18 cellular contexts compared by ENCODE assay signal in genomic region chr10:121063744-121064143, GRCh38.
A peak's percentile ranks its signal among the peaks of the same experiment; 100 is the strongest.
DNase-seq lines count a peak whose midpoint lies in the region; ATAC-seq and TF ChIP-seq lines count a peak whose summit lies in the region.
"Had no signal": no experiment of that assay in that cellular context is flagged by ENCODE, and none has a peak within 500 bp of the region (broad histone marks: within the 10 kb centered on the region; RNA-seq: fewer than 3 reads in every experiment).

No MANE protein-coding gene starts in this region.

- TF ChIP-seq CTCF in cardiac muscle cell (IDR thresholded peaks at IDR 0.05; ENCODE audit: low read depth, low read length), result no peak
- no peak for TF ChIP-seq CTCF in heart right ventricle (IDR thresholded peaks at IDR 0.05)
- no peak for TF ChIP-seq CTCF in colonic mucosa (IDR thresholded peaks at IDR 0.05)
- TF ChIP-seq CTCF in right lobe of liver (IDR thresholded peaks at IDR 0.05), result no peak

- no peak overlapping the region for H4K8ac ChIP-seq in mesendoderm (ENCODE audit: low read depth, low read length)

- H3K4me2 ChIP-seq in mesendoderm (ENCODE audit: low read length), result no peak overlapping the region

- H3K4me1 ChIP-seq in cardiac muscle cell (ENCODE audit: low read depth) (peaks cover 15% of the 10 kb centered on the region), heart right ventricle (no peaks in the 10 kb centered on the region), colonic mucosa (peaks cover 6% of the 10 kb centered on the region), right lobe of liver (peaks cover 0 to 5% (median 0%) of the 10 kb centered on the region in 4 donors), mesendoderm (ENCODE audit: control insufficient read depth, low read depth, low read length) (no peaks in the 10 kb centered on the region)
- H3K4me1 ChIP-seq: HAP-1 had no signal

- no peak overlapping the region for H2BK5ac ChIP-seq in mesendoderm (ENCODE audit: low read length)

- no peak for ATAC-seq in heart right ventricle
- ATAC-seq in right lobe of liver, result peak; percentile 97 to 100 (median 99)
- ATAC-seq in HG02885 (IDR thresholded peaks at IDR 0.05; ENCODE audit: poor library complexity, unreplicated experiment), result no peak
- ATAC-seq: Panc1, Right ventricle myocardium inferior had no signal

- H2BK120ac ChIP-seq in mesendoderm (ENCODE audit: low read depth, low read length), result no peak overlapping the region

- no peak overlapping the region for H3K56ac ChIP-seq in mesendoderm (ENCODE audit: low read length)

- H3K4me3 ChIP-seq in cardiac muscle cell (no peak overlapping the region), heart right ventricle (no peak overlapping the region), colonic mucosa (no peak overlapping the region), right lobe of liver (no peak overlapping the region), mesendoderm (ENCODE audit: low read length) (no peak overlapping the region)
- H3K4me3 ChIP-seq: HAP-1 had no signal

- no peak overlapping the region for H3K23ac ChIP-seq in mesendoderm (ENCODE audit: low read length)

- no peak overlapping the region for H2AK5ac ChIP-seq in mesendoderm (ENCODE audit: low read length)

- no peak overlapping the region for H3K4ac ChIP-seq in mesendoderm (ENCODE audit: low read depth, low read length)

- H3K27ac ChIP-seq in cardiac muscle cell, result peak overlapping the region; percentile 63
- no peak overlapping the region for H3K27ac ChIP-seq in heart right ventricle
- H3K27ac ChIP-seq in colonic mucosa, result no peak overlapping the region
- no peak overlapping the region for H3K27ac ChIP-seq in right lobe of liver
- no peak overlapping the region for H3K27ac ChIP-seq in mesendoderm (ENCODE audit: low read depth, low read length)

- H3K79me2 ChIP-seq in mesendoderm (ENCODE audit: control insufficient read depth, insufficient read depth, low read length), result no peaks in the 10 kb centered on the region

- TF ChIP-seq POLR2A in right lobe of liver (IDR thresholded peaks at IDR 0.05), result no peak

- peak in 1 of 2 donors; percentile 51 for DNase-seq in cardiac muscle cell (ENCODE audit: low read depth in 1 of 2, low spot score in 1 of 2)
- no peak for DNase-seq in heart right ventricle
- DNase-seq in colonic mucosa, result peak; percentile 81
- DNase-seq in right lobe of liver, result peak; percentile 58 to 69 (median 63)
- DNase-seq in stimulated activated CD4-positive, alpha-beta T cell treated with anti-CD3 and anti-CD28 coated beads, Interleukin-2, amount 100 ng/mL, for 48 hours, result no peak
- DNase-seq in GOT3 (lab: John Stamatoyannopoulos, UW), result no peak
- DNase-seq in mesendoderm, result no peak
- DNase-seq: C1 segment of cervical spinal cord, DMS153, MV-4-11, NCI-H1694, NCI-H2107, NCI-H226, NCI-H526 had no signal

- no peak overlapping the region for H3K18ac ChIP-seq in mesendoderm (ENCODE audit: low read length)

- H3K27me3 ChIP-seq in cardiac muscle cell (no peaks in the 10 kb centered on the region), heart right ventricle (peaks cover 0 to 13% (median 4%) of the 10 kb centered on the region in 7 donors), colonic mucosa (no peaks in the 10 kb centered on the region), right lobe of liver (no peaks in the 10 kb centered on the region), mesendoderm (ENCODE audit: insufficient read depth, low read length, poor library complexity) (no peaks in the 10 kb centered on the region)

- intact Hi-C loops in heart right ventricle (cut with DNase I), result no loop called here
- intact Hi-C loops in colonic mucosa (cut with DNase I), result no loop called here
- intact Hi-C loops in right lobe of liver (cut with DNase I), result no loop called here

- H3K79me1 ChIP-seq in mesendoderm (ENCODE audit: low read length), result no peaks in the 10 kb centered on the region

- H3K9ac ChIP-seq in colonic mucosa (ENCODE audit: low read depth in 2 of 2, low read length in 2 of 2), result peak overlapping the region in 1 of 2 donors; percentile 29
- no peak overlapping the region for H3K9ac ChIP-seq in mesendoderm (ENCODE audit: low read length)

- H3K36me3 ChIP-seq in cardiac muscle cell (no peaks in the 10 kb centered on the region), heart right ventricle (no peaks in the 10 kb centered on the region), colonic mucosa (no peaks in the 10 kb centered on the region), right lobe of liver (no peaks in the 10 kb centered on the region), mesendoderm (ENCODE audit: control insufficient read depth, insufficient read depth, low read length) (no peaks in the 10 kb centered on the region)
- H3K36me3 ChIP-seq: HAP-1 had no signal

- H3K9me3 ChIP-seq in cardiac muscle cell (ENCODE audit: low read depth) (no peaks in the 10 kb centered on the region), heart right ventricle (no peaks in the 10 kb centered on the region), colonic mucosa (no peaks in the 10 kb centered on the region), right lobe of liver (no peaks in the 10 kb centered on the region)
- H3K9me3 ChIP-seq: HAP-1 had no signal

- H2BK15ac ChIP-seq in mesendoderm (replicated peaks; ENCODE audit: low read depth), result no peak overlapping the region

- no peak overlapping the region for H4K5ac ChIP-seq in mesendoderm (ENCODE audit: low read length)

- 32% methylated on average over 8 of the region's 8 CpGs for WGBS in heart right ventricle, 2 donors
- WGBS in right lobe of liver (ENCODE audit: insufficient coverage, low coverage, low lambda C conversion rate, missing lambda C conversion rate), result 12% methylated on average over 8 of the region's 8 CpGs
- WGBS in mesendoderm (ENCODE audit: extremely low coverage, insufficient coverage, low lambda C conversion rate), result no CpG with 5 or more reads among the region's 8 CpGs

Comparison
In these comparisons a context has a peak if more than half of its experiments do, and no peak if none do; other contexts are left out.
1. DNase-seq: peak in colonic mucosa (single experiment) and right lobe of liver (3 of 3); none in heart right ventricle (0 of 2), stimulated activated CD4-positive, alpha-beta T cell treated with anti-CD3 and anti-CD28 coated beads, Interleukin-2, amount 100 ng/mL, for 48 hours (0 of 2), GOT3 (single experiment) and mesendoderm (single experiment).
2. ATAC-seq: peak in right lobe of liver (4 of 4); none in heart right ventricle (0 of 8) and HG02885 (single experiment).